ENCODE assay signal across 23 cellular contexts in the genomic region with DNA sequence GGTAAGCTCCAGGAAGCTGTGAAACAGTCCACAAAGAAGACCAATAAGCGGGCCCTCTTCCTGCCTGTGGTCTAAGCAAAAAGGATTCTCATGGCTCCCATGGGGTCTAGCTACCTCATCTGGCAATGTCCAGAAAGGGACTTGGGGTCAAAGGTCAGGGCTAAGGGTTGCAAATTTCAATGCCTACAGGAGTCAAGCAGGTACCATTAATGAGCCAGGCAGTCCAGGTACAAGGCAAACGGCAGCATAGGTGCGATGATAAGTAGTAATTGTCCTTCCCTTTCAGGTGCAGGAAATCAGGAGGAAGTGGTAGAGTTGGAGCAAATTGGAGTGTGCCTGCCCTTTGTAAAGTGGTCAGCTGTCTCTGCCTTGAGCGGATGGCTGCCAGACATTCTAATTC. TPM values are rescaled to one million over a fixed set of nuclear protein-coding genes. Genes with fewer than 3 reads are reported as not detected.
"Had no signal": no experiment of that assay in that cellular context is flagged by ENCODE, and none has a peak within 500 bp of the region (broad histone marks: within the 10 kb centered on the region; RNA-seq: fewer than 3 reads in every experiment).

No MANE protein-coding gene starts in this region.

- H2AFZ ChIP-seq: PC-9 had no signal

- H3K27me3 ChIP-seq: adrenal gland had no signal

- ATAC-seq: activated CD8-positive, alpha-beta T cell treated with anti-CD3 and anti-CD28 coated beads, Interleukin-2, amount 10 ng/mL, durations not matched to agents 7 days and 5 days; WTC11 had no signal

- H3K27ac Mint-ChIP-seq: activated CD8-positive, alpha-beta T cell treated with anti-CD3 and anti-CD28 coated beads, Interleukin-2, amount 10 ng/mL, durations not matched to agents 7 days and 5 days; activated naive CD8-positive, alpha-beta T cell treated with anti-CD3 and anti-CD28 coated beads, Interleukin-2, amount 10 ng/mL, durations not matched to agents 7 days and 5 days; T-helper 1 cell treated with Interleukin-12 subunit alpha and Interleukin-12 subunit beta and Interleukin-4 antibody, amounts not matched to agents 30 μg/mL and 1 μg/mL, for 36 hours; WTC11 had no signal

- H3K36me3 Mint-ChIP-seq: activated naive CD8-positive, alpha-beta T cell treated with anti-CD3 and anti-CD28 coated beads, Interleukin-2, amount 10 ng/mL, durations not matched to agents 7 days and 5 days; WTC11 had no signal

- H3K4me3 Mint-ChIP-seq: activated CD8-positive, alpha-beta T cell treated with anti-CD3 and anti-CD28 coated beads, Interleukin-2, amount 10 ng/mL, durations not matched to agents 7 days and 5 days; activated naive CD8-positive, alpha-beta T cell treated with anti-CD3 and anti-CD28 coated beads, Interleukin-2, amount 10 ng/mL, durations not matched to agents 7 days and 5 days; T-helper 1 cell treated with Interleukin-12 subunit alpha and Interleukin-12 subunit beta and Interleukin-4 antibody, amounts not matched to agents 30 μg/mL and 1 μg/mL, for 36 hours; WTC11 had no signal

- H3K36me3 ChIP-seq: adrenal gland had no signal

- H3K27ac ChIP-seq: adrenal gland, PC-9 had no signal

- H3K9me3 ChIP-seq: adrenal gland had no signal

- H3K9me3 Mint-ChIP-seq: activated naive CD8-positive, alpha-beta T cell treated with anti-CD3 and anti-CD28 coated beads, Interleukin-2, amount 10 ng/mL, durations not matched to agents 7 days and 5 days; T-helper 1 cell treated with Interleukin-12 subunit alpha and Interleukin-12 subunit beta and Interleukin-4 antibody, amounts not matched to agents 30 μg/mL and 1 μg/mL, for 36 hours had no signal

- H3K4me2 ChIP-seq: PC-9 had no signal

- H3K4me3 ChIP-seq: adrenal gland, PC-9 had no signal

- DNase-seq: activated CD4-positive, alpha-beta T cell treated with anti-CD3 and anti-CD28 coated beads for 48 hours; activated CD4-positive, alpha-beta T cell treated with anti-CD3 and anti-CD28 coated beads, Interleukin-2, amount 50 U/mL, for 4 hours; activated CD4-positive, CD25-positive, alpha-beta regulatory T cell treated with anti-CD3 and anti-CD28 coated beads, Interleukin-2, amount 50 U/mL, for 72 hours; activated CD8-positive, alpha-beta memory T cell treated with anti-CD3 and anti-CD28 coated beads, Interleukin-2, amount 50 U/mL, for 48 hours; activated CD8-positive, alpha-beta T cell treated with anti-CD3 and anti-CD28 coated beads, Interleukin-2, amount 10 ng/mL, durations not matched to agents 7 days and 5 days; activated naive CD4-positive, alpha-beta T cell treated with anti-CD3 and anti-CD28 coated beads, Interleukin-2, amount 50 U/mL, for 16 hours; activated naive CD8-positive, alpha-beta T cell treated with anti-CD3 and anti-CD28 coated beads, Interleukin-2, amount 10 ng/mL, durations not matched to agents 7 days and 5 days; activated T-cell treated with anti-CD3 and anti-CD28 coated beads, Interleukin-2, amount 50 U/mL, for 1 hour; adrenal gland; anterior cingulate cortex; cerebellar nuclear complex; NCI-H1092 treated with DMSO at 0.1 percent for 48 hours; NCI-H1436; NCI-H1694 treated with DMSO at 0.1 percent for 48 hours; NCI-H2029 treated with DMSO at 0.1 percent for 48 hours; NCI-H510A treated with DMSO at 0.1 percent for 48 hours; NCI-H69; PC-9; SHP77 treated with DMSO at 0.1 percent for 48 hours had no signal

- H3K4me1 ChIP-seq: adrenal gland had no signal

RNA-seq across cellular contexts. Expression of gene LACRT, which starts 6.4 kb away (rescaled TPM):
- total RNA-seq: activated CD8-positive, alpha-beta T cell treated with anti-CD3 and anti-CD28 coated beads, Interleukin-2, amount 10 ng/mL, durations not matched to agents 7 days and 5 days; activated naive CD8-positive, alpha-beta T cell treated with anti-CD3 and anti-CD28 coated beads, Interleukin-2, amount 10 ng/mL, durations not matched to agents 7 days and 5 days; adrenal gland; cardiac septum; PC-9; SK-MEL-5; WTC11 had no signal
- polyA plus RNA-seq: adrenal gland had no signal

RNA-seq across cellular contexts. Expression of gene DCD, which starts 7.1 kb away (rescaled TPM):
- total RNA-seq: activated CD8-positive, alpha-beta T cell treated with anti-CD3 and anti-CD28 coated beads, Interleukin-2, amount 10 ng/mL, durations not matched to agents 7 days and 5 days; activated naive CD8-positive, alpha-beta T cell treated with anti-CD3 and anti-CD28 coated beads, Interleukin-2, amount 10 ng/mL, durations not matched to agents 7 days and 5 days; adrenal gland; cardiac septum; PC-9; SK-MEL-5; WTC11 had no signal
- polyA plus RNA-seq: adrenal gland had no signal

RNA-seq across cellular contexts. Expression of gene PPP1R1A, which starts 52.6 kb away (rescaled TPM):
- total RNA-seq: activated CD8-positive, alpha-beta T cell treated with anti-CD3 and anti-CD28 coated beads, Interleukin-2, amount 10 ng/mL, durations not matched to agents 7 days and 5 days; activated naive CD8-positive, alpha-beta T cell treated with anti-CD3 and anti-CD28 coated beads, Interleukin-2, amount 10 ng/mL, durations not matched to agents 7 days and 5 days; PC-9; SK-MEL-5 had no signal
